In genomic region chr22:39250131-39250530, GRCh38 we compare ENCODE assay signal across 14 cellular contexts.
"Had no signal": no experiment of that assay in that cellular context is flagged by ENCODE, and none has a peak within 500 bp of the region (broad histone marks: within the 10 kb centered on the region; RNA-seq: fewer than 3 reads in every experiment).

No MANE protein-coding gene starts in this region.

- H3K36me3 Mint-ChIP-seq: activated naive CD8-positive, alpha-beta T cell treated with anti-CD3 and anti-CD28 coated beads, Interleukin-2, amount 10 ng/mL, durations not matched to agents 7 days and 5 days; natural killer cell had no signal

- H3K27me3 ChIP-seq: right atrium auricular region had no signal

- H3K27ac Mint-ChIP-seq: activated CD4-positive, alpha-beta T cell treated with anti-CD3 and anti-CD28 coated beads, Interleukin-2, amount 10 ng/mL, durations not matched to agents 7 days and 5 days; activated naive CD8-positive, alpha-beta T cell treated with anti-CD3 and anti-CD28 coated beads, Interleukin-2, amount 10 ng/mL, durations not matched to agents 7 days and 5 days; natural killer cell; progenitor cell of endocrine pancreas; stimulated activated naive CD8-positive, alpha-beta T cell treated with anti-CD3 and anti-CD28 coated beads, Interleukin-15, amount 100 ng/mL, for 72 hours had no signal

- H3K4me3 Mint-ChIP-seq: activated CD4-positive, alpha-beta T cell treated with anti-CD3 and anti-CD28 coated beads, Interleukin-2, amount 10 ng/mL, durations not matched to agents 7 days and 5 days; activated naive CD8-positive, alpha-beta T cell treated with anti-CD3 and anti-CD28 coated beads, Interleukin-2, amount 10 ng/mL, durations not matched to agents 7 days and 5 days; natural killer cell; stimulated activated naive CD8-positive, alpha-beta T cell treated with anti-CD3 and anti-CD28 coated beads, Interleukin-15, amount 100 ng/mL, for 72 hours had no signal

- ATAC-seq: natural killer cell; stimulated activated naive CD8-positive, alpha-beta T cell treated with anti-CD3 and anti-CD28 coated beads, Interleukin-15, amount 100 ng/mL, for 72 hours had no signal

- H3K4me3 ChIP-seq: esophagus muscularis mucosa, right atrium auricular region, smooth muscle cell, thoracic aorta had no signal

- H3K9me3 ChIP-seq: esophagus muscularis mucosa, right atrium auricular region, thoracic aorta had no signal

- H3K4me2 ChIP-seq: smooth muscle cell had no signal

- H3K9me3 Mint-ChIP-seq: activated CD4-positive, alpha-beta T cell treated with anti-CD3 and anti-CD28 coated beads, Interleukin-2, amount 10 ng/mL, durations not matched to agents 7 days and 5 days; activated naive CD8-positive, alpha-beta T cell treated with anti-CD3 and anti-CD28 coated beads, Interleukin-2, amount 10 ng/mL, durations not matched to agents 7 days and 5 days; natural killer cell; stimulated activated naive CD8-positive, alpha-beta T cell treated with anti-CD3 and anti-CD28 coated beads, Interleukin-15, amount 100 ng/mL, for 72 hours had no signal

- H3K36me3 ChIP-seq: brain microvascular endothelial cell, esophagus muscularis mucosa, right atrium auricular region, thoracic aorta had no signal

- DNase-seq: activated CD4-positive, alpha-beta T cell treated with anti-CD3 and anti-CD28 coated beads, Interleukin-2, amount 10 ng/mL, durations not matched to agents 7 days and 5 days; activated CD8-positive, alpha-beta memory T cell treated with anti-CD3 and anti-CD28 coated beads for 24 hours; activated gamma-delta T cell treated with Interleukin-2 at 50 U/mL for 16 hours; activated naive CD8-positive, alpha-beta T cell treated with anti-CD3 and anti-CD28 coated beads, Interleukin-2, amount 10 ng/mL, durations not matched to agents 7 days and 5 days; brain microvascular endothelial cell; natural killer cell; occipital lobe; stimulated activated CD4-positive, alpha-beta T cell treated with anti-CD3 and anti-CD28 coated beads, Interleukin-4, amount 100 ng/mL, for 4 hours; stimulated activated naive CD8-positive, alpha-beta T cell treated with anti-CD3 and anti-CD28 coated beads, Interleukin-15, amount 100 ng/mL, for 72 hours had no signal

- H3K27ac ChIP-seq: brain microvascular endothelial cell, esophagus muscularis mucosa, right atrium auricular region, thoracic aorta had no signal
